Comparison of ENCODE assay signal across 32 cellular contexts in genomic region chr17:32995416-32995815, GRCh38. TPM values are rescaled to one million over a fixed set of nuclear protein-coding genes. Genes with fewer than 3 reads are reported as not detected.
"Had no signal": no experiment of that assay in that cellular context is flagged by ENCODE, and none has a peak within 500 bp of the region (broad histone marks: within the 10 kb centered on the region; RNA-seq: fewer than 3 reads in every experiment).

No MANE protein-coding gene starts in this region.

- H3K36me3 ChIP-seq: Peyer's patch, SJSA1 had no signal

- H3K27ac ChIP-seq: KMS-11, Peyer's patch, SJSA1 had no signal

- H3K4me1 ChIP-seq: Peyer's patch, SJSA1 had no signal

- H3K4me2 ChIP-seq: KMS-11, SK-N-SH had no signal

- H3K9me3 ChIP-seq: Peyer's patch, SJSA1, SK-N-SH had no signal

- DNase-seq: Karpas-422, KBM-7, MM.1S, MV-4-11, NCI-H1092, NCI-H1105, NCI-H1417 treated with DMSO at 0.1 percent for 48 hours, NCI-H1436 treated with DMSO at 0.1 percent for 48 hours, NCI-H1694 treated with DMSO at 0.1 percent for 48 hours, NCI-H187 treated with DMSO at 0.1 percent for 48 hours, NCI-H2029, NCI-H2081, NCI-H2171 treated with DMSO at 0.1 percent for 48 hours, NCI-H2227 treated with DMSO at 0.1 percent for 48 hours, NCI-H345, NCI-H446, NCI-H510A treated with DMSO at 0.1 percent for 48 hours, NCI-H524 treated with DMSO at 0.1 percent for 48 hours, NCI-H526 treated with DMSO at 0.1 percent for 48 hours, NCI-H774, OCI-M1, PC-3, Peyer's patch, Right ventricle myocardium superior, RPMI8226, SHP77 treated with DMSO at 0.1 percent for 48 hours, SK-N-SH, SW 1271 had no signal

- H3K4me3 ChIP-seq: Peyer's patch, SJSA1 had no signal

- ATAC-seq: PC-3 had no signal

- H3K9ac ChIP-seq: KMS-11, SK-N-SH had no signal

- H3K27me3 ChIP-seq: Peyer's patch, SJSA1 had no signal

RNA-seq across cellular contexts. Expression of gene SPACA3, which starts 3.8 kb away (rescaled TPM):
- total RNA-seq: MCF 10A, NCI-H460, PC-3, Peyer's patch, Right ventricle myocardium superior, SJSA1 had no signal
- polyA plus RNA-seq: SK-N-SH had no signal
